ENCODE assay signal across 13 cellular contexts in genomic region chr18:10202947-10203346, GRCh38.
"Had no signal": no experiment of that assay in that cellular context is flagged by ENCODE, and none has a peak within 500 bp of the region (broad histone marks: within the 10 kb centered on the region; RNA-seq: fewer than 3 reads in every experiment).

No MANE protein-coding gene starts in this region.

- H3K27me3 ChIP-seq: adrenal gland, esophagus muscularis mucosa, hepatocyte had no signal

- H3K79me2 ChIP-seq: hepatocyte, parathyroid adenoma had no signal

- H3K4me2 ChIP-seq: hepatocyte had no signal

- H3K4me3 ChIP-seq: adrenal gland, esophagus muscularis mucosa, hepatocyte, thoracic aorta had no signal

- H3K27ac ChIP-seq: adrenal gland, esophagus muscularis mucosa, hepatocyte, parathyroid adenoma, thoracic aorta had no signal

- H2AFZ ChIP-seq: hepatocyte, parathyroid adenoma had no signal

- H3K9ac ChIP-seq: parathyroid adenoma had no signal

- DNase-seq: activated CD4-positive, alpha-beta T cell treated with anti-CD3 and anti-CD28 coated beads for 4 hours; activated CD8-positive, alpha-beta T cell treated with anti-CD3 and anti-CD28 coated beads for 36 hours; activated effector memory CD4-positive, alpha-beta T cell treated with Interleukin-2 at 50 U/mL for 16 hours; activated T-cell treated with anti-CD3 and anti-CD28 coated beads, Interleukin-2, amount 50 U/mL, for 4 hours; adrenal gland; kidney glomerular epithelial cell; stimulated activated CD4-positive, alpha-beta T cell treated with anti-CD3 and anti-CD28 coated beads, Interleukin-12 subunit alpha, Interleukin-12 subunit beta, amount 100 ng/mL, for 4 hours; stimulated activated CD4-positive, alpha-beta T cell treated with anti-CD3 and anti-CD28 coated beads, Interleukin-2, amount 100 ng/mL, for 24 hours; T-helper 17 cell had no signal

- H3K9me3 ChIP-seq: adrenal gland, esophagus muscularis mucosa, thoracic aorta had no signal

- H3K36me3 ChIP-seq: adrenal gland, esophagus muscularis mucosa, thoracic aorta had no signal

- H3K4me1 ChIP-seq: adrenal gland, parathyroid adenoma had no signal
